ENCODE assay signal across 22 cellular contexts in genomic region chr9:80082213-80082612, GRCh38.
"Had no signal": no experiment of that assay in that cellular context is flagged by ENCODE, and none has a peak within 500 bp of the region (broad histone marks: within the 10 kb centered on the region; RNA-seq: fewer than 3 reads in every experiment).

No MANE protein-coding gene starts in this region.

- H3K9me3 ChIP-seq: gastrocnemius medialis, right lobe of liver had no signal

- H3K4me1 ChIP-seq: gastrocnemius medialis, lower lobe of right lung, parathyroid adenoma, right lobe of liver, tibial artery had no signal

- H3K9me3 Mint-ChIP-seq: natural killer cell treated with Interleukin-12 subunit alpha and Interleukin-12 subunit beta and Interleukin-15 and Interleukin-18, amount 100 ng/mL, for 72 hours had no signal

- DNase-seq: dorsolateral prefrontal cortex; effector CD4-positive, alpha-beta T cell; endodermal cell; foreskin fibroblast; gastrocnemius medialis; head of caudate nucleus; left ventricle myocardium superior; lower lobe of right lung; right lobe of liver; small intestine; stimulated activated CD4-positive, alpha-beta T cell treated with anti-CD3 and anti-CD28 coated beads, Interleukin-15, amount 100 ng/mL, for 24 hours; stimulated activated CD4-positive, alpha-beta T cell treated with anti-CD3 and anti-CD28 coated beads, Interleukin-2, amount 100 ng/mL, for 48 hours; stimulated activated CD8-positive, alpha-beta memory T cell treated with anti-CD3 and anti-CD28 coated beads, Interleukin-4, amount 100 ng/mL, for 48 hours; stimulated activated naive CD8-positive, alpha-beta T cell treated with anti-CD3 and anti-CD28 coated beads, Interleukin-15, Interleukin-2, amounts not matched to agents 100 U/mL and 50 U/mL, for 24 hours; tibial artery had no signal

- ATAC-seq: esophagus mucosa; gastrocnemius medialis; left ventricle myocardium superior; lower lobe of right lung; natural killer cell treated with Interleukin-12 subunit alpha and Interleukin-12 subunit beta and Interleukin-15 and Interleukin-18, amount 100 ng/mL, for 72 hours; right lobe of liver; stimulated activated naive CD8-positive, alpha-beta T cell treated with anti-CD3 and anti-CD28 coated beads, Interleukin-15, Interleukin-2, amounts not matched to agents 100 U/mL and 50 U/mL, for 24 hours had no signal

- H3K36me3 Mint-ChIP-seq: natural killer cell treated with Interleukin-12 subunit alpha and Interleukin-12 subunit beta and Interleukin-15 and Interleukin-18, amount 100 ng/mL, for 72 hours; type B pancreatic cell had no signal

- H3K9ac ChIP-seq: parathyroid adenoma had no signal

- H3K4me1 Mint-ChIP-seq: neural crest cell had no signal

- H3K27ac ChIP-seq: dorsolateral prefrontal cortex, epithelial cell of prostate, gastrocnemius medialis, lower lobe of right lung, parathyroid adenoma, right lobe of liver, tibial artery had no signal

- H3K4me3 ChIP-seq: dorsolateral prefrontal cortex, gastrocnemius medialis, lower lobe of right lung, right lobe of liver, tibial artery had no signal

- H3K36me3 ChIP-seq: gastrocnemius medialis, lower lobe of right lung, right lobe of liver, tibial artery had no signal

- H3K27me3 ChIP-seq: dorsolateral prefrontal cortex, gastrocnemius medialis, right lobe of liver, tibial artery had no signal

- H3K27ac Mint-ChIP-seq: endodermal cell; natural killer cell treated with Interleukin-12 subunit alpha and Interleukin-12 subunit beta and Interleukin-15 and Interleukin-18, amount 100 ng/mL, for 72 hours; progenitor cell of endocrine pancreas; type B pancreatic cell had no signal

- H3K4me3 Mint-ChIP-seq: endodermal cell; natural killer cell treated with Interleukin-12 subunit alpha and Interleukin-12 subunit beta and Interleukin-15 and Interleukin-18, amount 100 ng/mL, for 72 hours; neural crest cell; type B pancreatic cell had no signal
